ENCODE assay signal across 7 cellular contexts in the genomic region with DNA sequence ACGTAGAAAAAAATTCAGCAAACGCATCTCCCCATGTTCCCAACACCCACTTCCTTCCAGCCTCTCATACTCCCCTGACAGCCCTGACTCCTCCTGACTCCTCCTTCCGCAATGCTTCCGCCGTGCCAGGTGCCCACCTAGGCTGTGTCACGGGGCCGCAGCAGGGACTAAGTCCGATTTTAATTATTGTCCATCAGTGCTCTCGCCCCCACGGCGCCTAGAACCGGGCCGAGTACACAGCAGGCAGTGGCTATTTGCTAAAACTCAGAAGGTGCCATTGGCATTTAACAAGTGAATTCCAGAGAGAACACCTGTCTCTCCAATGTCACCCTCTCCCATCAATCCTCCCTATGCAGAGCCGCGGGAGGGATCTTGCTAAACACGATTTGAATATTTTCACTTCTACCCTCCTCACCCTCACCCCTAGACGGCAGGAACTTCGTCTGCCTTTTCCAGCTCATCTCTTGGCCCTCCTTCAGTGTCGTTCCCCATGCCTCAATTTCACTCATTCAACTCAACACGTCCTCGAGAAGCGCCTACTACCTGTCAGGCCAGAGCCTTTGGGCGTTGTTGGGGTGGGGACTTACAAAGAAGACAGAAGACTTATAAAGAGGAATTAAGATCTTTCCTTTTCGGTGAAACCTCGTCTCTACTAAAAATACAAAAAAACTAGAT. TPM values are rescaled to one million over a fixed set of nuclear protein-coding genes. Genes with fewer than 3 reads are reported as not detected.
DNase-seq lines count a peak whose midpoint lies in the region; ATAC-seq and TF ChIP-seq lines count a peak whose summit lies in the region.

No MANE protein-coding gene starts in this region.

- H2AFZ ChIP-seq in parathyroid adenoma, result peak overlapping the region; percentile 94

- intact Hi-C loops in activated CD4-positive, alpha-beta T cell treated with anti-CD3 and anti-CD28 coated beads, Interleukin-2, amount 10 ng/mL, durations not matched to agents 24 days and 14 days (cut with micrococcal nuclease), result loop anchor here (5.0 kb wide), 1 partner anchor 662 kb away; a partner anchor contains a TSS

- H3K9ac ChIP-seq in parathyroid adenoma, result peak overlapping the region; percentile 19

- peaks cover 2% of the 10 kb centered on the region for H3K27me3 Mint-ChIP-seq in activated CD4-positive, alpha-beta T cell treated with anti-CD3 and anti-CD28 coated beads, Interleukin-2, amount 10 ng/mL, durations not matched to agents 24 days and 14 days

- H3K27ac ChIP-seq in foreskin keratinocyte (no peak overlapping the region), parathyroid adenoma (peak overlapping the region; percentile 100)

- no peaks in the 10 kb centered on the region for H3K9me3 ChIP-seq in parathyroid adenoma (ENCODE audit: control insufficient read depth, low read length)

- H3K27me3 ChIP-seq in foreskin keratinocyte (no peaks in the 10 kb centered on the region), parathyroid adenoma (ENCODE audit: control insufficient read depth, insufficient read depth, low read length) (no peaks in the 10 kb centered on the region)

- peak overlapping the region; percentile 68 for H3K4me3 ChIP-seq in parathyroid adenoma (ENCODE audit: low read depth, low read length)

- H3K4me1 Mint-ChIP-seq in activated CD4-positive, alpha-beta T cell treated with anti-CD3 and anti-CD28 coated beads, Interleukin-2, amount 10 ng/mL, durations not matched to agents 24 days and 14 days, result peaks cover 9% of the 10 kb centered on the region

- H3K36me3 Mint-ChIP-seq in activated CD4-positive, alpha-beta T cell treated with anti-CD3 and anti-CD28 coated beads, Interleukin-2, amount 10 ng/mL, durations not matched to agents 24 days and 14 days (ENCODE audit: low read depth), result no peaks in the 10 kb centered on the region

- no peaks in the 10 kb centered on the region for H3K9me3 Mint-ChIP-seq in activated CD4-positive, alpha-beta T cell treated with anti-CD3 and anti-CD28 coated beads, Interleukin-2, amount 10 ng/mL, durations not matched to agents 24 days and 14 days

- ATAC-seq in GM18499 (IDR thresholded peaks at IDR 0.05; ENCODE audit: insufficient read depth, unreplicated experiment) (peak; percentile 7), GM21786 (IDR thresholded peaks at IDR 0.05; ENCODE audit: unreplicated experiment) (peak; percentile 5), foreskin keratinocyte (no peak)

- no peaks in the 10 kb centered on the region for H3K79me2 ChIP-seq in parathyroid adenoma

- no peaks in the 10 kb centered on the region for H3K36me3 ChIP-seq in parathyroid adenoma (ENCODE audit: control insufficient read depth, insufficient read depth, low read length)

- H3K27ac Mint-ChIP-seq in activated CD4-positive, alpha-beta T cell treated with anti-CD3 and anti-CD28 coated beads, Interleukin-2, amount 10 ng/mL, durations not matched to agents 24 days and 14 days, result no peak overlapping the region

- H3K4me3 Mint-ChIP-seq in activated CD4-positive, alpha-beta T cell treated with anti-CD3 and anti-CD28 coated beads, Interleukin-2, amount 10 ng/mL, durations not matched to agents 24 days and 14 days, result no peak overlapping the region

- DNase-seq in M059J (ENCODE audit: low read depth), result peak; percentile 28
- peak; percentile 84 for DNase-seq in activated CD4-positive, alpha-beta T cell treated with anti-CD3 and anti-CD28 coated beads, Interleukin-2, amount 10 ng/mL, durations not matched to agents 24 days and 14 days
- DNase-seq in foreskin keratinocyte, result peak; percentile 23 to 49
- DNase-seq in NCI-H1105 (lab: John Stamatoyannopoulos, UW), result no peak

- H3K4me1 ChIP-seq in foreskin keratinocyte (no peaks in the 10 kb centered on the region), parathyroid adenoma (peaks cover 2% of the 10 kb centered on the region)

- TF ChIP-seq CTCF in foreskin keratinocyte (conservative IDR thresholded peaks at IDR 0.05) (no peak), parathyroid adenoma (IDR thresholded peaks at IDR 0.05) (no peak)

- H3K4me2 ChIP-seq in parathyroid adenoma (ENCODE audit: low read length), result peak overlapping the region; percentile 78

RNA-seq across cellular contexts. Expression of a gene that starts 11.5 kb away (rescaled TPM):
- 0.96 and 1.5 TPM in 2 replicates for total RNA-seq in M059J (2014; rRNA removed; shearing (Covaris generic))
- total RNA-seq in activated CD4-positive, alpha-beta T cell treated with anti-CD3 and anti-CD28 coated beads, Interleukin-2, amount 10 ng/mL, durations not matched to agents 24 days and 14 days, result 14.4 and 16.1 TPM in 2 replicates
- 0.35 and 0.44 TPM in 2 replicates for total RNA-seq in foreskin keratinocyte
- polyA plus RNA-seq in foreskin keratinocyte, result 0.42 and 0.72 TPM in 2 replicates

RNA-seq across cellular contexts. Expression of a gene that starts 52.8 kb away (rescaled TPM):
- not detected in 2 replicates for total RNA-seq in M059J (2014; rRNA removed; shearing (Covaris generic))
- not detected in 2 replicates for total RNA-seq in activated CD4-positive, alpha-beta T cell treated with anti-CD3 and anti-CD28 coated beads, Interleukin-2, amount 10 ng/mL, durations not matched to agents 24 days and 14 days
- not detected in 2 replicates for total RNA-seq in foreskin keratinocyte
- not detected in 2 replicates for polyA plus RNA-seq in foreskin keratinocyte
